8 cellular contexts compared by ENCODE assay signal in the genomic region with DNA sequence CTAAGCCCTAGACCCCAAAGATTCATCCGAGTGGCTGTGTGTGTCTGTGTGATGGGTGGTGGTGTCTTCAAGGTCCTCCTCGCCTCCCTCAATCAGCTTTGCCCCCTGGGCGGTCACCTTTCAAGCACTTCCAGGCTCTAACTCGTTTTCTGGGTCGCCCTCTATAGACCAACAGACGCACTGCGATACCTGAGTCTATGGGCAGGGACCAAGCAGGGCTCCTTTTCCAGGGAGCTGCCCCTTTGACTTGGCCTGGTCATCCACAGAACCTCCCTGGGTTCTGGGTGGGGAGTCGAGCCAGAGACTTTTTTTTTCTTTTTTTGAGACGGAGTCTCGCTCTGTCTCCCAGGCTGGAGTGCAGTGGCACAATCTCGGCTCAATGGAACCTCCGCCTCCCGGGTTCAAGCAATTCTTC. TPM values are rescaled to one million over a fixed set of nuclear protein-coding genes. Genes with fewer than 3 reads are reported as not detected.
DNase-seq lines count a peak whose midpoint lies in the region; ATAC-seq, FAIRE-seq and TF ChIP-seq lines count a peak whose summit lies in the region.

No MANE protein-coding gene starts in this region.

- peaks cover 6% of the 10 kb centered on the region for H3K4me1 Mint-ChIP-seq in activated T-helper 1 cell treated with anti-CD3 and anti-CD28 coated beads, Interleukin-12 subunit alpha, Interleukin-12 subunit beta, Interleukin-2, Interleukin-4 antibody, amounts not matched to agents 30 ng/mL and 10 ng/mL and 1 ng/mL, durations not matched to agents 14 hours and 24 hours and 36 hours (ENCODE audit: low read depth)
- H3K4me1 Mint-ChIP-seq in neural progenitor cell, result peaks cover 5% of the 10 kb centered on the region

- no peak overlapping the region for H3K9ac ChIP-seq in neural progenitor cell
- peak overlapping the region; percentile 66 to 85 (median 80) for H3K9ac ChIP-seq in subcutaneous abdominal adipose tissue (ENCODE audit: low read length in 5 of 5)

- H2AFZ ChIP-seq in neural progenitor cell (replicated peaks), result no peak overlapping the region

- peak overlapping the region; percentile 88 for H3K27ac Mint-ChIP-seq in activated T-helper 1 cell treated with anti-CD3 and anti-CD28 coated beads, Interleukin-12 subunit alpha, Interleukin-12 subunit beta, Interleukin-2, Interleukin-4 antibody, amounts not matched to agents 30 ng/mL and 10 ng/mL and 1 ng/mL, durations not matched to agents 14 hours and 24 hours and 36 hours
- peak overlapping the region; percentile 81 for H3K27ac Mint-ChIP-seq in neural progenitor cell

- no peaks in the 10 kb centered on the region for H3K36me3 ChIP-seq in neural progenitor cell
- peaks cover 0 to 36% (median 29%) of the 10 kb centered on the region in 5 donors for H3K36me3 ChIP-seq in subcutaneous abdominal adipose tissue (ENCODE audit: control insufficient read depth in 5 of 5, insufficient read depth in 5 of 5, low read length in 5 of 5)

- H3K27me3 ChIP-seq in neural progenitor cell (peaks cover 9% of the 10 kb centered on the region), subcutaneous abdominal adipose tissue (ENCODE audit: control insufficient read depth in 5 of 5, insufficient read depth in 4 of 5, low read length in 5 of 5) (no peaks in the 10 kb centered on the region)

- no peaks in the 10 kb centered on the region for H3K4me1 ChIP-seq in neural progenitor cell
- peaks cover 3 to 17% (median 15%) of the 10 kb centered on the region in 5 donors for H3K4me1 ChIP-seq in subcutaneous abdominal adipose tissue (ENCODE audit: control insufficient read depth in 5 of 5, insufficient read depth in 5 of 5, low read length in 5 of 5)

- H4K20me1 ChIP-seq in neural progenitor cell (ENCODE audit: low read depth), result peaks cover 18% of the 10 kb centered on the region

- no peak for FAIRE-seq in RCC 7860 (lab: Jason Lieb, UNC)

- no peaks in the 10 kb centered on the region for H3K9me3 Mint-ChIP-seq in activated T-helper 1 cell treated with anti-CD3 and anti-CD28 coated beads, Interleukin-12 subunit alpha, Interleukin-12 subunit beta, Interleukin-2, Interleukin-4 antibody, amounts not matched to agents 30 ng/mL and 10 ng/mL and 1 ng/mL, durations not matched to agents 14 hours and 24 hours and 36 hours
- no peaks in the 10 kb centered on the region for H3K9me3 Mint-ChIP-seq in neural progenitor cell

- H3K79me2 ChIP-seq in neural progenitor cell (ENCODE audit: low read depth), result no peaks in the 10 kb centered on the region

- H3K4me3 Mint-ChIP-seq in activated T-helper 1 cell treated with anti-CD3 and anti-CD28 coated beads, Interleukin-12 subunit alpha, Interleukin-12 subunit beta, Interleukin-2, Interleukin-4 antibody, amounts not matched to agents 30 ng/mL and 10 ng/mL and 1 ng/mL, durations not matched to agents 14 hours and 24 hours and 36 hours, result peak overlapping the region; percentile 94
- H3K4me3 Mint-ChIP-seq in neural progenitor cell, result peak overlapping the region; percentile 96

- intact Hi-C loops in activated T-helper 1 cell treated with anti-CD3 and anti-CD28 coated beads, Interleukin-12 subunit alpha, Interleukin-12 subunit beta, Interleukin-2, Interleukin-4 antibody, amounts not matched to agents 30 ng/mL and 10 ng/mL and 1 ng/mL, durations not matched to agents 14 hours and 24 hours and 36 hours (cut with micrococcal nuclease), result loop anchor here (1.0 kb wide), 4 partner anchors 46 to 150 kb away; a partner anchor contains a TSS

- peak; percentile 76 for DNase-seq in EH (ENCODE audit: low read depth)
- peak; percentile 97 for DNase-seq in HuH-7 (ENCODE audit: low spot score)
- DNase-seq in RCC 7860 (ENCODE audit: low spot score), result peak; percentile 69
- peak; percentile 66 for DNase-seq in activated T-helper 1 cell treated with anti-CD3 and anti-CD28 coated beads, Interleukin-12 subunit alpha, Interleukin-12 subunit beta, Interleukin-2, Interleukin-4 antibody, amounts not matched to agents 30 ng/mL and 10 ng/mL and 1 ng/mL, durations not matched to agents 14 hours and 24 hours and 36 hours (ENCODE audit: low spot score)
- peak; percentile 73 for DNase-seq in fibroblast of pulmonary artery (ENCODE audit: low read depth)
- DNase-seq in neural progenitor cell (ENCODE audit: low spot score), result peak; percentile 81

- H3K9me3 ChIP-seq in neural progenitor cell (ENCODE audit: low read depth), result no peaks in the 10 kb centered on the region
- no peaks in the 10 kb centered on the region for H3K9me3 ChIP-seq in subcutaneous abdominal adipose tissue (ENCODE audit: control insufficient read depth in 5 of 5, low read length in 5 of 5)

- no peak overlapping the region for H3K27ac ChIP-seq in neural progenitor cell
- H3K27ac ChIP-seq in subcutaneous abdominal adipose tissue (ENCODE audit: low read depth, low read length), result no peak overlapping the region

- H3K4me3 ChIP-seq in fibroblast of pulmonary artery (replicated peaks; ENCODE audit: low read depth, low read length), result peak overlapping the region; percentile 75
- H3K4me3 ChIP-seq in neural progenitor cell, result peak overlapping the region; percentile 95
- H3K4me3 ChIP-seq in subcutaneous abdominal adipose tissue (ENCODE audit: low read depth in 1 of 5, low read length in 5 of 5), result peak overlapping the region; percentile 71 to 84 (median 79)

- peak overlapping the region; percentile 93 for H3K4me2 ChIP-seq in neural progenitor cell

- no peak for ATAC-seq in HG03432 (IDR thresholded peaks at IDR 0.05; ENCODE audit: unreplicated experiment)

- TF ChIP-seq CTCF in fibroblast of pulmonary artery (IDR thresholded peaks at IDR 0.05; ENCODE audit: low read length, missing control alignments), result peak; percentile 74
- peak; percentile 67 for TF ChIP-seq CTCF in neural progenitor cell (IDR thresholded peaks at IDR 0.05)

- peaks cover 16% of the 10 kb centered on the region for H3F3A ChIP-seq in neural progenitor cell (ENCODE audit: low read depth)

- peaks cover 4% of the 10 kb centered on the region for H3K36me3 Mint-ChIP-seq in activated T-helper 1 cell treated with anti-CD3 and anti-CD28 coated beads, Interleukin-12 subunit alpha, Interleukin-12 subunit beta, Interleukin-2, Interleukin-4 antibody, amounts not matched to agents 30 ng/mL and 10 ng/mL and 1 ng/mL, durations not matched to agents 14 hours and 24 hours and 36 hours (ENCODE audit: low read depth)
- peaks cover 8% of the 10 kb centered on the region for H3K36me3 Mint-ChIP-seq in neural progenitor cell

- H3K27me3 Mint-ChIP-seq in activated T-helper 1 cell treated with anti-CD3 and anti-CD28 coated beads, Interleukin-12 subunit alpha, Interleukin-12 subunit beta, Interleukin-2, Interleukin-4 antibody, amounts not matched to agents 30 ng/mL and 10 ng/mL and 1 ng/mL, durations not matched to agents 14 hours and 24 hours and 36 hours (ENCODE audit: insufficient read depth), result no peaks in the 10 kb centered on the region
- H3K27me3 Mint-ChIP-seq in neural progenitor cell (ENCODE audit: insufficient read depth, low read depth), result peaks cover 4% of the 10 kb centered on the region

RNA-seq across cellular contexts. Expression of a gene that starts 1.1 kb away (rescaled TPM):
- total RNA-seq in activated T-helper 1 cell treated with anti-CD3 and anti-CD28 coated beads, Interleukin-12 subunit alpha, Interleukin-12 subunit beta, Interleukin-2, Interleukin-4 antibody, amounts not matched to agents 30 ng/mL and 10 ng/mL and 1 ng/mL, durations not matched to agents 14 hours and 24 hours and 36 hours, result 41.8 and 43.2 TPM in 2 replicates
- total RNA-seq in neural progenitor cell (ENCODE audit: low replicate concordance), result 4.4 and 8.6 TPM in 2 replicates

RNA-seq across cellular contexts. Expression of a gene that starts 18.8 kb away (rescaled TPM):
- 59.0 and 59.5 TPM in 2 replicates for total RNA-seq in activated T-helper 1 cell treated with anti-CD3 and anti-CD28 coated beads, Interleukin-12 subunit alpha, Interleukin-12 subunit beta, Interleukin-2, Interleukin-4 antibody, amounts not matched to agents 30 ng/mL and 10 ng/mL and 1 ng/mL, durations not matched to agents 14 hours and 24 hours and 36 hours
- total RNA-seq in neural progenitor cell (ENCODE audit: low replicate concordance), result 16.8 and 39.0 TPM in 2 replicates

RNA-seq across cellular contexts. Expression of a gene that starts 19.2 kb away (rescaled TPM):
- 41.8 and 44.0 TPM in 2 replicates for total RNA-seq in activated T-helper 1 cell treated with anti-CD3 and anti-CD28 coated beads, Interleukin-12 subunit alpha, Interleukin-12 subunit beta, Interleukin-2, Interleukin-4 antibody, amounts not matched to agents 30 ng/mL and 10 ng/mL and 1 ng/mL, durations not matched to agents 14 hours and 24 hours and 36 hours
- 8.3 and 9.2 TPM in 2 replicates for total RNA-seq in neural progenitor cell (ENCODE audit: low replicate concordance)

RNA-seq across cellular contexts. Expression of a gene that starts 29.7 kb away (rescaled TPM):
- 81.6 and 82.6 TPM in 2 replicates for total RNA-seq in activated T-helper 1 cell treated with anti-CD3 and anti-CD28 coated beads, Interleukin-12 subunit alpha, Interleukin-12 subunit beta, Interleukin-2, Interleukin-4 antibody, amounts not matched to agents 30 ng/mL and 10 ng/mL and 1 ng/mL, durations not matched to agents 14 hours and 24 hours and 36 hours
- 10.3 and 21.7 TPM in 2 replicates for total RNA-seq in neural progenitor cell (ENCODE audit: low replicate concordance)
